24 cellular contexts compared by ENCODE assay signal in genomic region chr12:29674463-29674862, GRCh38.
DNase-seq lines count a peak whose midpoint lies in the region; ATAC-seq, FAIRE-seq and TF ChIP-seq lines count a peak whose summit lies in the region.
"Had no signal": no experiment of that assay in that cellular context is flagged by ENCODE, and none has a peak within 500 bp of the region (broad histone marks: within the 10 kb centered on the region; RNA-seq: fewer than 3 reads in every experiment).

No MANE protein-coding gene starts in this region.

- H4K20me1 ChIP-seq in GM12878 (ENCODE audit: control insufficient read depth, insufficient read depth), result no peaks in the 10 kb centered on the region
- H4K20me1 ChIP-seq: BLaER1 treated with 17β-estradiol and CSF1 and Interleukin-3, amounts not matched to agents 10 nM and 100 nM had no signal

- H3K9ac ChIP-seq in GM12878 (ENCODE audit: control insufficient read depth, insufficient read depth, low read length), result no peak overlapping the region
- H3K9ac ChIP-seq in neuronal stem cell (ENCODE audit: low read depth, low read length, poor library complexity), result peak overlapping the region; percentile 17
- H3K9ac ChIP-seq: BLaER1 treated with 17β-estradiol and CSF1 and Interleukin-3, amounts not matched to agents 10 nM and 100 nM had no signal

- 29% methylated on average over 5 of the region's 5 CpGs for WGBS in GM12878 (ENCODE audit: insufficient coverage, insufficient replicate concordance, low lambda C conversion rate, missing lambda C conversion rate)
- WGBS in neuronal stem cell (ENCODE audit: extremely low coverage in 2 of 2, insufficient read length in 2 of 2, insufficient replicate concordance in 1 of 2), 2 donors, result no CpG with 5 or more reads among the region's 5 CpGs
- WGBS in aorta, 2 donors, result 87 to 88% methylated on average over 5 of the region's 5 CpGs

- no peak overlapping the region for H4K8ac ChIP-seq in neuronal stem cell (ENCODE audit: low read depth, low read length)

- no peaks in the 10 kb centered on the region for H3K27me3 Mint-ChIP-seq in activated CD4-positive, alpha-beta memory T cell treated with anti-CD3 and anti-CD28 coated beads for 36 hours
- H3K27me3 Mint-ChIP-seq: B cell had no signal

- no peak overlapping the region for H2BK5ac ChIP-seq in neuronal stem cell (ENCODE audit: low read length)

- no peaks in the 10 kb centered on the region for H3K4me1 ChIP-seq in GM12878 (ENCODE audit: control insufficient read depth, insufficient read depth, low read length)
- peaks cover 0 to 8% of the 10 kb centered on the region in 2 donors for H3K4me1 ChIP-seq in neuronal stem cell (ENCODE audit: control insufficient read depth in 2 of 2, insufficient read depth in 1 of 2, low read depth in 1 of 2, low read length in 2 of 2)
- H3K4me1 ChIP-seq in aorta (ENCODE audit: control insufficient read depth in 1 of 2, insufficient read depth in 2 of 2, low read length in 2 of 2), result peaks cover 0 to 5% of the 10 kb centered on the region in 2 donors
- H3K4me1 ChIP-seq: A549; BLaER1 treated with 17β-estradiol and CSF1 and Interleukin-3, amounts not matched to agents 10 nM and 100 nM; Caco-2 had no signal

- no peaks in the 10 kb centered on the region for H3K36me3 Mint-ChIP-seq in activated CD4-positive, alpha-beta memory T cell treated with anti-CD3 and anti-CD28 coated beads for 36 hours
- H3K36me3 Mint-ChIP-seq: CD8-positive, alpha-beta T cell had no signal

- no peak overlapping the region for H2AK5ac ChIP-seq in neuronal stem cell (ENCODE audit: low read depth, low read length)

- H3K36me3 ChIP-seq in GM12878 (ENCODE audit: control insufficient read depth in 2 of 2, insufficient read depth in 2 of 2, low read length in 1 of 2) (no peaks in the 10 kb centered on the region), neuronal stem cell (replicated peaks in 1 of 2; ENCODE audit: control insufficient read depth in 2 of 2, insufficient read depth in 2 of 2, low read length in 2 of 2) (peaks cover 0 to 4% of the 10 kb centered on the region in 2 donors), aorta (ENCODE audit: control insufficient read depth in 1 of 2, insufficient read depth in 2 of 2, low read length in 1 of 2) (no peaks in the 10 kb centered on the region)
- H3K36me3 ChIP-seq: BLaER1 treated with 17β-estradiol and CSF1 and Interleukin-3, amounts not matched to agents 10 nM and 100 nM had no signal

- intact Hi-C loops in left ventricle myocardium superior (cut with micrococcal nuclease), result no loop called here
- intact Hi-C loops in left cardiac atrium (cut with DNase I), result no loop called here
- intact Hi-C loops in GM12878 (cut with micrococcal nuclease; ENCODE audit: unreplicated experiment), result no loop called here
- intact Hi-C loops in aorta (cut with DNase I), result no loop called here
- intact Hi-C loops in activated CD4-positive, alpha-beta memory T cell treated with anti-CD3 and anti-CD28 coated beads for 36 hours (cut with micrococcal nuclease), result no loop called here

- H4K91ac ChIP-seq in neuronal stem cell (ENCODE audit: low read depth, low read length, poor library complexity), result no peak overlapping the region

- H3K27ac Mint-ChIP-seq in activated CD4-positive, alpha-beta memory T cell treated with anti-CD3 and anti-CD28 coated beads for 36 hours, result no peak overlapping the region
- H3K27ac Mint-ChIP-seq: B cell; CD4-positive, alpha-beta T cell; CD8-positive, alpha-beta T cell had no signal

- no peak for TF ChIP-seq CTCF in GM12878 (IDR thresholded peaks at IDR 0.05 in 2 of 3, conservative IDR thresholded peaks at IDR 0.05 in 1 of 3; ENCODE audit: control insufficient read depth in 2 of 3, extremely low read depth in 1 of 3, insufficient read depth in 1 of 3, low read depth in 3 of 3, low read length in 3 of 3)

- DNase-seq in left ventricle myocardium superior (no peak), left cardiac atrium (no peak), GM12878 (ENCODE audit: low read depth, low spot score) (no peak), neuronal stem cell (ENCODE audit: low spot score) (no peak), aorta (no peak), occipital lobe (lab: John Stamatoyannopoulos, UW) (no peak)
- no peak for DNase-seq in activated CD4-positive, alpha-beta memory T cell treated with anti-CD3 and anti-CD28 coated beads for 36 hours
- DNase-seq: AML-193; Caco-2; Calu3; CD4-positive, alpha-beta T cell; CD8-positive, alpha-beta T cell; DMS79 treated with DMSO at 0.1 percent for 48 hours; GF-D8 had no signal

- H3K27ac ChIP-seq in GM12878 (ENCODE audit: control insufficient read depth, insufficient read depth) (no peak overlapping the region), neuronal stem cell (replicated peaks; ENCODE audit: low read length) (no peak overlapping the region), aorta (ENCODE audit: low read depth in 1 of 2, low read length in 2 of 2) (no peak overlapping the region)
- H3K27ac ChIP-seq: 22Rv1; A549; BLaER1 treated with 17β-estradiol and CSF1 and Interleukin-3, amounts not matched to agents 10 nM and 100 nM; C4-2B had no signal

- peaks cover 2% of the 10 kb centered on the region for H3K79me1 ChIP-seq in neuronal stem cell (ENCODE audit: low read depth, low read length)

- no TSS peak for BruUV-seq in GM12878 (replicated peaks; lab: Mats Ljungman, UMichigan)

- no peak overlapping the region for H3K14ac ChIP-seq in neuronal stem cell (ENCODE audit: low read length)

- H3K4me3 Mint-ChIP-seq in activated CD4-positive, alpha-beta memory T cell treated with anti-CD3 and anti-CD28 coated beads for 36 hours, result no peak overlapping the region
- H3K4me3 Mint-ChIP-seq: B cell; CD4-positive, alpha-beta T cell; CD8-positive, alpha-beta T cell had no signal

- H3K4me1 Mint-ChIP-seq in activated CD4-positive, alpha-beta memory T cell treated with anti-CD3 and anti-CD28 coated beads for 36 hours (ENCODE audit: low read depth), result no peaks in the 10 kb centered on the region
- H3K4me1 Mint-ChIP-seq: B cell had no signal

- no peak overlapping the region for H3K4me2 ChIP-seq in GM12878 (ENCODE audit: control insufficient read depth, insufficient read depth)
- H3K4me2 ChIP-seq in neuronal stem cell (ENCODE audit: insufficient read depth, low read length, poor library complexity, severe bottlenecking), result no peak overlapping the region
- H3K4me2 ChIP-seq: A549; BLaER1 treated with 17β-estradiol and CSF1 and Interleukin-3, amounts not matched to agents 10 nM and 100 nM had no signal

- no peak overlapping the region for H2BK12ac ChIP-seq in neuronal stem cell (ENCODE audit: low read length)

- H3K27me3 ChIP-seq in GM12878 (replicated peaks in 1 of 2; ENCODE audit: control insufficient read depth in 2 of 2, insufficient read depth in 2 of 2, low read length in 1 of 2), result no peaks in the 10 kb centered on the region
- H3K27me3 ChIP-seq in neuronal stem cell (ENCODE audit: control insufficient read depth in 3 of 3, insufficient read depth in 3 of 3, low read depth in 1 of 3, low read length in 3 of 3), result no peaks in the 10 kb centered on the region
- no peaks in the 10 kb centered on the region for H3K27me3 ChIP-seq in aorta (ENCODE audit: control insufficient read depth in 1 of 2, insufficient read depth in 2 of 2, low read length in 1 of 2)
- H3K27me3 ChIP-seq: BLaER1 treated with 17β-estradiol and CSF1 and Interleukin-3, amounts not matched to agents 10 nM and 100 nM had no signal

- H3K79me2 ChIP-seq in GM12878 (ENCODE audit: control insufficient read depth, insufficient read depth, low read length), result no peaks in the 10 kb centered on the region

- no peak overlapping the region for H3K23ac ChIP-seq in neuronal stem cell (ENCODE audit: low read depth, low read length, poor library complexity)

- no peak overlapping the region for H2BK120ac ChIP-seq in neuronal stem cell (ENCODE audit: low read depth, low read length)

- TF ChIP-seq EP300 in GM12878 (IDR thresholded peaks at IDR 0.05; ENCODE audit: borderline replicate concordance in 1 of 2, control insufficient read depth in 1 of 2, low read depth in 2 of 2, low read length in 2 of 2), result no peak

- no peaks in the 10 kb centered on the region for H3K9me3 Mint-ChIP-seq in activated CD4-positive, alpha-beta memory T cell treated with anti-CD3 and anti-CD28 coated beads for 36 hours
- H3K9me3 Mint-ChIP-seq: CD4-positive, alpha-beta T cell; CD8-positive, alpha-beta T cell had no signal

- H2AFZ ChIP-seq in GM12878 (ENCODE audit: control insufficient read depth, low read depth, low read length), result no peak overlapping the region
- H2AFZ ChIP-seq in neuronal stem cell (ENCODE audit: low read length), result no peak overlapping the region

- H3K18ac ChIP-seq in neuronal stem cell (ENCODE audit: low read length), result peak overlapping the region; percentile 60

- no peak for TF ChIP-seq RAD21 in GM12878 (IDR thresholded peaks at IDR 0.05; ENCODE audit: insufficient read depth, low read depth, low read length)

- RAD21 ChIA-PET in GM12878 (lab: Charles Lee; ENCODE audit: unreplicated experiment), result interaction anchor here (0.6 to 2.0 kb wide), 15 partner anchors 9 to 171 kb away, joined by 3 to 9 read pairs (median 3); no protein-coding TSS in a partner anchor

- H2BK15ac ChIP-seq in neuronal stem cell (ENCODE audit: low read length), result no peak overlapping the region

- SMC1A ChIA-PET in GM12878 (lab: Charles Lee; ENCODE audit: uncharacterized antibody, unreplicated experiment), result interaction anchor here (0.8 to 4.9 kb wide), 18 partner anchors 8 to 122 kb away, joined by 3 to 29 read pairs (median 6); no protein-coding TSS in a partner anchor

- no peak overlapping the region for H3K4ac ChIP-seq in neuronal stem cell (ENCODE audit: low read length)

- in situ Hi-C loops in GM12878 (cut with MboI), result no loop called here

- POLR2A ChIA-PET in GM12878 (lab: Charles Lee), result interaction anchor here (0.8 to 1.4 kb wide), 4 partner anchors 10 to 17 kb away, joined by 3 to 4 read pairs (median 3); no protein-coding TSS in a partner anchor
- POLR2A ChIA-PET in activated CD4-positive, alpha-beta memory T cell treated with anti-CD3 and anti-CD28 coated beads for 36 hours (lab: Charles Lee), result no interaction called here

- no peak for TF ChIP-seq POLR2A in GM12878 (IDR thresholded peaks at IDR 0.05; ENCODE audit: low read depth, low read length)

- ATAC-seq in left ventricle myocardium superior (peak; percentile 53), left cardiac atrium (no peak), GM12878 (peak; percentile 47), aorta (ENCODE audit: low FRiP score) (peak; percentile 34), HG02840 (IDR thresholded peaks at IDR 0.05; ENCODE audit: low FRiP score, unreplicated experiment) (no peak)
- ATAC-seq: A549; CD8-positive, alpha-beta T cell had no signal

- CTCF ChIA-PET in GM12878 (lab: Yijun Ruan, JAX), result interaction anchor here (0.9 to 1.7 kb wide), 4 partner anchors 8 to 78 kb away, joined by 3 to 4 read pairs (median 3); no protein-coding TSS in a partner anchor
- CTCF ChIA-PET in activated CD4-positive, alpha-beta memory T cell treated with anti-CD3 and anti-CD28 coated beads for 36 hours (lab: Charles Lee), result no interaction called here

- H3K9me3 ChIP-seq in GM12878 (replicated peaks; ENCODE audit: control insufficient read depth, insufficient read depth, low read length) (no peaks in the 10 kb centered on the region), neuronal stem cell (replicated peaks in 1 of 2; ENCODE audit: control insufficient read depth in 2 of 2, insufficient read depth in 1 of 2, low read depth in 1 of 2, low read length in 2 of 2) (no peaks in the 10 kb centered on the region), aorta (ENCODE audit: control insufficient read depth, low read length) (no peaks in the 10 kb centered on the region)
- H3K9me3 ChIP-seq: A549; BLaER1 treated with 17β-estradiol and CSF1 and Interleukin-3, amounts not matched to agents 10 nM and 100 nM; Caco-2 had no signal

- no peak for FAIRE-seq in GM12878 (lab: Jason Lieb, UNC)
- FAIRE-seq: A549, D721Med, G401.6, GM12892, GM19239 had no signal

- no peak overlapping the region for H3K4me3 ChIP-seq in GM12878
- H3K4me3 ChIP-seq in neuronal stem cell (ENCODE audit: low read length in 2 of 2), result no peak overlapping the region
- no peak overlapping the region for H3K4me3 ChIP-seq in aorta (ENCODE audit: low read length in 2 of 2)
- H3K4me3 ChIP-seq: A549; BLaER1 treated with 17β-estradiol and CSF1 and Interleukin-3, amounts not matched to agents 10 nM and 100 nM had no signal

Comparison
In these comparisons a context has a peak if more than half of its experiments do, and no peak if none do; other contexts are left out.
1. ATAC-seq: peak in left ventricle myocardium superior (single experiment), GM12878 (single experiment) and aorta (single experiment); none in left cardiac atrium (0 of 2) and HG02840 (single experiment).